In genomic region chr2:62201307-62201706, GRCh38 we compare ENCODE assay signal across 13 cellular contexts. TPM values are rescaled to one million over a fixed set of nuclear protein-coding genes. Genes with fewer than 3 reads are reported as not detected.
DNase-seq lines count a peak whose midpoint lies in the region; ATAC-seq and TF ChIP-seq lines count a peak whose summit lies in the region.
"Had no signal": no experiment of that assay in that cellular context is flagged by ENCODE, and none has a peak within 500 bp of the region (broad histone marks: within the 10 kb centered on the region; RNA-seq: fewer than 3 reads in every experiment).

No MANE protein-coding gene starts in this region.

- no peak overlapping the region for H4K5ac ChIP-seq in IMR-90 (ENCODE audit: low read depth, low read length)

- peak overlapping the region in 2 of 3 donors; percentile 89 to 96 for H3K4me3 Mint-ChIP-seq in T-cell
- H3K4me3 Mint-ChIP-seq: nephron progenitor cell had no signal

- no peak overlapping the region for H2AFZ ChIP-seq in IMR-90 (replicated peaks; ENCODE audit: low read length, poor library complexity)

- no peaks in the 10 kb centered on the region for H3K27me3 Mint-ChIP-seq in T-cell

- H3K56ac ChIP-seq in IMR-90 (ENCODE audit: extremely low read depth, insufficient read depth, low read length): no peak overlapping the region

- no peak overlapping the region for H2BK20ac ChIP-seq in IMR-90 (ENCODE audit: low read depth, low read length)

- dilution Hi-C loops in IMR-90 (cut with HindIII; ENCODE audit: low sequenced_read_pairs, unreplicated experiment): no loop called here

- H3K36me3 ChIP-seq in IMR-90 (ENCODE audit: control insufficient read depth, insufficient read depth, low read length) (no peaks in the 10 kb centered on the region), lower lobe of right lung (no peaks in the 10 kb centered on the region)
- H3K36me3 ChIP-seq: colonic mucosa had no signal

- H3K4me1 Mint-ChIP-seq in T-cell: peaks cover 86 to 89% (median 89%) of the 10 kb centered on the region in 3 donors

- H3K27me3 ChIP-seq in IMR-90 (ENCODE audit: control insufficient read depth, insufficient read depth, low read length) (no peaks in the 10 kb centered on the region), lower lobe of right lung (ENCODE audit: low read depth) (no peaks in the 10 kb centered on the region)
- H3K27me3 ChIP-seq: colonic mucosa had no signal

- no peak overlapping the region for H4K8ac ChIP-seq in IMR-90 (ENCODE audit: low read depth in 2 of 2, low read length in 2 of 2)

- DNase-seq in DMS53 (lab: John Stamatoyannopoulos, UW): peak; percentile 10
- DNase-seq in DMS53 treated with DMSO at 0.1 percent for 48 hours (lab: John Stamatoyannopoulos, UW; ENCODE audit: unreplicated experiment): no peak
- peak; percentile 75 for DNase-seq in IMR-90
- DNase-seq in T-cell: no peak
- no peak for DNase-seq in lower lobe of right lung
- no peak for DNase-seq in mesenteric fat pad (ENCODE audit: low spot score)
- DNase-seq: colonic mucosa; nephron progenitor cell; Right ventricle myocardium superior; stimulated activated CD4-positive, alpha-beta T cell treated with anti-CD3 and anti-CD28 coated beads, Interleukin-2, amount 100 ng/mL, for 48 hours had no signal

- peak; percentile 59 for ATAC-seq in IMR-90 (ENCODE audit: low read depth)
- no peak for ATAC-seq in T-cell (replicated peaks in 1 of 4)
- ATAC-seq in lower lobe of right lung: peak; percentile 26 to 72
- ATAC-seq in GM18519 (IDR thresholded peaks at IDR 0.05; ENCODE audit: low FRiP score, unreplicated experiment): no peak
- ATAC-seq in SK-N-SH treated with all-trans-retinoic acid at 6 μM for 48 hours: no peak

- no peak overlapping the region for H2BK5ac ChIP-seq in IMR-90 (ENCODE audit: low read depth, low read length, poor library complexity, severe bottlenecking)

- CTCF ChIA-PET in IMR-90 (lab: Yijun Ruan, JAX): no interaction called here
- CTCF ChIA-PET in T-cell (lab: Charles Lee): interaction anchor here in 1 of 2 donors (0.9 to 1.1 kb wide), 2 partner anchors 8 to 13 kb away, joined by 3 read pairs; no protein-coding TSS in a partner anchor

- H3K4me2 ChIP-seq in IMR-90 (ENCODE audit: low read depth, low read length): no peak overlapping the region

- H3K9me3 ChIP-seq in IMR-90 (ENCODE audit: control insufficient read depth, insufficient read depth, low read length): no peaks in the 10 kb centered on the region
- no peaks in the 10 kb centered on the region for H3K9me3 ChIP-seq in lower lobe of right lung
- H3K9me3 ChIP-seq: colonic mucosa had no signal

- no peaks in the 10 kb centered on the region for H3K36me3 Mint-ChIP-seq in T-cell

- peaks cover 6% of the 10 kb centered on the region for H3K4me1 ChIP-seq in IMR-90 (ENCODE audit: control insufficient read depth, insufficient read depth, low read length)
- peaks cover 76% of the 10 kb centered on the region for H3K4me1 ChIP-seq in lower lobe of right lung
- H3K4me1 ChIP-seq: colonic mucosa had no signal

- TF ChIP-seq CTCF in IMR-90 (conservative IDR thresholded peaks at IDR 0.05; ENCODE audit: low read depth, low read length): no peak
- TF ChIP-seq CTCF in lower lobe of right lung (IDR thresholded peaks at IDR 0.05): no peak

- H3K14ac ChIP-seq in IMR-90 (replicated peaks; ENCODE audit: low read depth, low read length): no peak overlapping the region

- no peak overlapping the region for H3K4ac ChIP-seq in IMR-90 (ENCODE audit: low read depth, low read length)

- 0 out of 2 replicates have a peak, but pooled peaks cover 4% of the 10 kb centered on the region for H3K9me1 ChIP-seq in IMR-90 (ENCODE audit: insufficient read depth, low read length)

- no peak for TF ChIP-seq POLR2A in IMR-90 (IDR thresholded peaks at IDR 0.05; ENCODE audit: low read depth, low read length)

- in situ Hi-C loops in IMR-90 (cut with MboI; ENCODE audit: low sequenced_read_pairs): no loop called here

- no peak overlapping the region for H3K9ac ChIP-seq in IMR-90 (ENCODE audit: low read depth, low read length)

- BruUV-seq in IMR-90 (replicated peaks; lab: Mats Ljungman, UMichigan): no TSS peak

- no peak overlapping the region for H3K27ac ChIP-seq in IMR-90 (ENCODE audit: insufficient read depth, low read length)
- H3K27ac ChIP-seq in lower lobe of right lung: peak overlapping the region; percentile 27
- H3K27ac ChIP-seq: 22Rv1, colonic mucosa had no signal

- no peak overlapping the region for H2AK5ac ChIP-seq in IMR-90 (ENCODE audit: low read depth, low read length)

- H3K27ac Mint-ChIP-seq in T-cell: peak overlapping the region; percentile 12 to 87

- TF ChIP-seq RAD21 in IMR-90 (IDR thresholded peaks at IDR 0.05; ENCODE audit: low read length): no peak

- no peak overlapping the region for H3K18ac ChIP-seq in IMR-90 (ENCODE audit: low read depth, low read length)

- H3K4me3 ChIP-seq in IMR-90 (ENCODE audit: insufficient read depth, low read depth, low read length) (no peak overlapping the region), lower lobe of right lung (no peak overlapping the region)
- H3K4me3 ChIP-seq: colonic mucosa had no signal

- H2BK120ac ChIP-seq in IMR-90 (ENCODE audit: low read depth, low read length): no peak overlapping the region

- H4K91ac ChIP-seq in IMR-90 (ENCODE audit: insufficient read depth, low read depth, low read length): no peak overlapping the region

- no peak overlapping the region for H2BK15ac ChIP-seq in IMR-90 (ENCODE audit: low read depth, low read length)

- POLR2A ChIA-PET in IMR-90 (lab: Charles Lee; ENCODE audit: unreplicated experiment) (no interaction called here), T-cell (lab: Charles Lee) (interaction anchor here (0.5 to 1.1 kb wide), 4 partner anchors 8 to 1033 kb away, joined by 3 to 12 read pairs (median 4); no protein-coding TSS in a partner anchor)

- H3K23ac ChIP-seq in IMR-90 (ENCODE audit: low read depth, low read length): no peak overlapping the region

- no CpG with 5 or more reads among the region's 2 CpGs for WGBS in IMR-90 (ENCODE audit: extremely low coverage in 2 of 2, insufficient read length in 1 of 2), 2 experiments

- H4K20me1 ChIP-seq in IMR-90 (ENCODE audit: insufficient read depth, low read length): peaks cover 29% of the 10 kb centered on the region

- peaks cover 30 to 60% of the 10 kb centered on the region in 2 experiments for H3K79me1 ChIP-seq in IMR-90 (ENCODE audit: low read depth in 1 of 2, low read length in 2 of 2)

- intact Hi-C loops in IMR-90 (cut with micrococcal nuclease) (no loop called here), lower lobe of right lung (cut with DNase I) (no loop called here)

- no peaks in the 10 kb centered on the region for H3K9me3 Mint-ChIP-seq in T-cell
- H3K9me3 Mint-ChIP-seq: nephron progenitor cell had no signal

- H2AK9ac ChIP-seq in IMR-90 (replicated peaks; ENCODE audit: low read depth, low read length, poor library complexity): no peak overlapping the region

TF ChIP-seq in IMR-90, 13 proteins besides CTCF, POLR2A, EP300 and RAD21:
- TF ChIP-seq CHD1 (IDR thresholded peaks at IDR 0.05; ENCODE audit: low read depth, low read length) (no peak), CEBPB (IDR thresholded peaks at IDR 0.05; ENCODE audit: low read depth, low read length) (peak; percentile 42)

TF ChIP-seq in SK-N-SH treated with all-trans-retinoic acid at 6 μM for 48 hours, 23 proteins besides CTCF, POLR2A, EP300 and RAD21:
- TF ChIP-seq, protein P1, sequence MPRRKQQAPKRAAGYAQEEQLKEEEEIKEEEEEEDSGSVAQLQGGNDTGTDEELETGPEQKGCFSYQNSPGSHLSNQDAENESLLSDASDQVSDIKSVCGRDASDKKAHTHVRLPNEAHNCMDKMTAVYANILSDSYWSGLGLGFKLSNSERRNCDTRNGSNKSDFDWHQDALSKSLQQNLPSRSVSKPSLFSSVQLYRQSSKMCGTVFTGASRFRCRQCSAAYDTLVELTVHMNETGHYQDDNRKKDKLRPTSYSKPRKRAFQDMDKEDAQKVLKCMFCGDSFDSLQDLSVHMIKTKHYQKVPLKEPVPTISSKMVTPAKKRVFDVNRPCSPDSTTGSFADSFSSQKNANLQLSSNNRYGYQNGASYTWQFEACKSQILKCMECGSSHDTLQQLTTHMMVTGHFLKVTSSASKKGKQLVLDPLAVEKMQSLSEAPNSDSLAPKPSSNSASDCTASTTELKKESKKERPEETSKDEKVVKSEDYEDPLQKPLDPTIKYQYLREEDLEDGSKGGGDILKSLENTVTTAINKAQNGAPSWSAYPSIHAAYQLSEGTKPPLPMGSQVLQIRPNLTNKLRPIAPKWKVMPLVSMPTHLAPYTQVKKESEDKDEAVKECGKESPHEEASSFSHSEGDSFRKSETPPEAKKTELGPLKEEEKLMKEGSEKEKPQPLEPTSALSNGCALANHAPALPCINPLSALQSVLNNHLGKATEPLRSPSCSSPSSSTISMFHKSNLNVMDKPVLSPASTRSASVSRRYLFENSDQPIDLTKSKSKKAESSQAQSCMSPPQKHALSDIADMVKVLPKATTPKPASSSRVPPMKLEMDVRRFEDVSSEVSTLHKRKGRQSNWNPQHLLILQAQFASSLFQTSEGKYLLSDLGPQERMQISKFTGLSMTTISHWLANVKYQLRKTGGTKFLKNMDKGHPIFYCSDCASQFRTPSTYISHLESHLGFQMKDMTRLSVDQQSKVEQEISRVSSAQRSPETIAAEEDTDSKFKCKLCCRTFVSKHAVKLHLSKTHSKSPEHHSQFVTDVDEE (CRISPR knock-in tag; IDR thresholded peaks at IDR 0.05): no peak
- TF ChIP-seq ZNF565 (CRISPR knock-in tag; conservative IDR thresholded peaks at IDR 0.05; ENCODE audit: low read depth) (no peak), ARNTL (CRISPR knock-in tag; IDR thresholded peaks at IDR 0.05; ENCODE audit: borderline replicate concordance, low read depth) (no peak), ISL1 (CRISPR knock-in tag; IDR thresholded peaks at IDR 0.05) (no peak)

RNA-seq across cellular contexts. Expression of gene B3GNT2, which starts 5.4 kb away (rescaled TPM):
- total RNA-seq in IMR-90 (2012; rRNA removed) (11.1 and 12.2 TPM in 2 replicates), T-cell (10 to 100 TPM; 20.9 to 47.3 (median 22.4) TPM), lower lobe of right lung (38.0 TPM), mesenteric fat pad (21.9 TPM)
- 4.2 and 5.0 TPM in 2 replicates for polyA plus RNA-seq in IMR-90 (2012; rRNA removed)
- 2.2 and 2.6 TPM in 2 replicates for polyA plus RNA-seq in IMR-90 (2012; cell fraction: cytosol; rRNA removed)
- polyA plus RNA-seq in IMR-90 (2012; cell fraction: nucleus; rRNA removed; ENCODE audit: low replicate concordance): 0.71 and 2.2 TPM in 2 replicates

Comparison
In these comparisons a context has a peak if more than half of its experiments do, and no peak if none do; other contexts are left out.
1. DNase-seq: peak in DMS53 (single experiment) and IMR-90 (single experiment); none in DMS53 treated with DMSO at 0.1 percent for 48 hours (single experiment), T-cell (0 of 34), lower lobe of right lung (single experiment) and mesenteric fat pad (single experiment).
2. ATAC-seq: peak in IMR-90 (single experiment) and lower lobe of right lung (2 of 2); none in T-cell (0 of 4), GM18519 (single experiment) and SK-N-SH treated with all-trans-retinoic acid at 6 μM for 48 hours (single experiment).